In the genomic region with DNA sequence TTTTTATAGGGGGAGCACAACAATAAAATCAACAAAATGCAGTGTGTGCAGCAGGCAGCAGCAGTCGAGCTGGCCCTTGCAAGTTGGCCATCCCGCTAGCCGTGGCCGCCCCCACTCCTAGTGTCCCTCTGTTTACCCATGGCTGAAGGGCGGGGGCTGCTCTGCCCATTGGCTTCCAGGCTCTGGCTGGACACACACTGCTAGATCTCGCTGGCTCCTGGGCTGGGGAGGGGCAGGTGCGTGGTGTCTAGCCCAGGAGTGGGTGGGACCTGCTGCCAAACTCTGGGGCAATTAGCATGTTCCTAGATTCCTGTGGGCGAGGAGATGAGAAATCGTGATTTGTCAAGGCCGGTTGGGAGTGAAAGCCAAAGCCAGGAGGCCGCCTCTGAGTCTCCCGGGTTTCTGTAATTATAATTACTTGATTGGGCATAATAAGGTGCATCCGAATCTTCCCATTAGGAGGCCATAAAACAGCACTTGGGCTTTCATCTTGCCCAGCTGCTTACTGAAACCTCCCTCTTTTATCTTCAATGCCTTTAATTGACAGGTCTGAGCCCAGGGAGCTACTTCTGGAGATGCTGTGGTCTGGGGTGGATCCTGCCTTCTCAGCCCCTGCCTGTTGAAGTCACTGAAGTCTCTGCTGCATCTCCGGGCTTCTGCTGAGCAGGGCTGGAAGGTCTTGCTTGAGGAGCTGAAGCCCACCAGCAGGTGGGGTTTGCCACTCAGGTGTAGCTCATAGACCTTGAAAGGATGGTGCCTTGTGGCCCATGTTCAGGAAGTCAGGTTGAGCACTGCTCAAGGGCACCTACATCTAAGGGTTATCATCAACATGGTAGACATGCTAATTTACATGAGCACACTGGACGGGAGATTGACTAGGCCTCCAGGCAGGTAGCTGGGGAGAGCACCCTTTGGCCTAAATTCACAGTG, we compare ENCODE assay signal across 10 cellular contexts. TPM values are rescaled to one million over a fixed set of nuclear protein-coding genes. Genes with fewer than 3 reads are reported as not detected.
DNase-seq lines count a peak whose midpoint lies in the region; TF ChIP-seq lines count a peak whose summit lies in the region.
"Had no signal": no experiment of that assay in that cellular context is flagged by ENCODE, and none has a peak within 500 bp of the region (broad histone marks: within the 10 kb centered on the region; RNA-seq: fewer than 3 reads in every experiment).

No MANE protein-coding gene starts in this region.

- H2BK120ac ChIP-seq in mesenchymal stem cell (ENCODE audit: low read depth, low read length) = no peak overlapping the region

- H3K4me1 ChIP-seq in ascending aorta (peaks cover 0 to 25% of the 10 kb centered on the region in 2 donors), mesenchymal stem cell (ENCODE audit: control insufficient read depth, insufficient read depth, low read depth, low read length) (peaks cover 6% of the 10 kb centered on the region), thyroid gland (peaks cover 7 to 17% of the 10 kb centered on the region in 2 donors)

- peak; percentile 23 for TF ChIP-seq CTCF in GM12864 (IDR thresholded peaks at IDR 0.05; ENCODE audit: low read depth, low read length, missing control alignments)
- no peak for TF ChIP-seq CTCF in ascending aorta (IDR thresholded peaks at IDR 0.05)
- no peak for TF ChIP-seq CTCF in thyroid gland (IDR thresholded peaks at IDR 0.05)

- no peak overlapping the region for H2AK5ac ChIP-seq in mesenchymal stem cell (ENCODE audit: low read length, severe bottlenecking)

- H3K14ac ChIP-seq in mesenchymal stem cell (ENCODE audit: low read length in 2 of 2) = no peak overlapping the region

- H3K23ac ChIP-seq in mesenchymal stem cell (ENCODE audit: low read length in 2 of 2) = no peak overlapping the region

- H3K18ac ChIP-seq in mesenchymal stem cell (ENCODE audit: low read depth in 1 of 2, low read length in 2 of 2) = no peak overlapping the region

- H3K9me3 ChIP-seq in ascending aorta (no peaks in the 10 kb centered on the region), mesenchymal stem cell (ENCODE audit: control insufficient read depth, low read length) (no peaks in the 10 kb centered on the region), thyroid gland (no peaks in the 10 kb centered on the region)

- peak overlapping the region; percentile 31 for H4K91ac ChIP-seq in mesenchymal stem cell (ENCODE audit: low read length)

- H3K36me3 ChIP-seq in ascending aorta = no peaks in the 10 kb centered on the region
- no peaks in the 10 kb centered on the region for H3K36me3 ChIP-seq in mesenchymal stem cell (ENCODE audit: control insufficient read depth in 1 of 2, insufficient read depth in 2 of 2, low read depth in 1 of 2, low read length in 2 of 2)
- H3K36me3 ChIP-seq in thyroid gland = no peaks in the 10 kb centered on the region

- peak overlapping the region in 1 of 2 experiments; percentile 9 for H3K4ac ChIP-seq in mesenchymal stem cell (ENCODE audit: low read depth in 1 of 2, low read length in 2 of 2)

- no peak overlapping the region for H2BK5ac ChIP-seq in mesenchymal stem cell (ENCODE audit: low read depth, low read length, poor library complexity, severe bottlenecking)

- peak overlapping the region in 1 of 2 experiments; percentile 49 for H2BK12ac ChIP-seq in mesenchymal stem cell (ENCODE audit: low read length in 2 of 2)

- H2AFZ ChIP-seq in mesenchymal stem cell (ENCODE audit: low read depth, low read length) = no peak overlapping the region

- H3K9ac ChIP-seq in mesenchymal stem cell (ENCODE audit: low read length) = no peak overlapping the region

- H3K4me2 ChIP-seq in mesenchymal stem cell (ENCODE audit: low read length, poor library complexity, severe bottlenecking) = no peak overlapping the region

- no peaks in the 10 kb centered on the region for H3K79me1 ChIP-seq in mesenchymal stem cell (replicated peaks; ENCODE audit: low read length, poor library complexity, severe bottlenecking)

- H3K27me3 ChIP-seq in ascending aorta = no peaks in the 10 kb centered on the region
- H3K27me3 ChIP-seq in mesenchymal stem cell (ENCODE audit: control insufficient read depth in 1 of 2, insufficient read depth in 1 of 2, low read length in 2 of 2) = no peaks in the 10 kb centered on the region
- H3K27me3 ChIP-seq in thyroid gland = no peaks in the 10 kb centered on the region

- intact Hi-C loops in ascending aorta (cut with DNase I) = loop anchor here (10.0 kb wide), 2 partner anchors 62 to 842 kb away; a partner anchor contains a TSS
- intact Hi-C loops in thyroid gland (cut with DNase I) = no loop called here

- no peak for TF ChIP-seq POLR2A in thyroid gland (IDR thresholded peaks at IDR 0.05)

- H4K8ac ChIP-seq in mesenchymal stem cell (ENCODE audit: low read length) = no peak overlapping the region

- no peak overlapping the region for H3K4me3 ChIP-seq in GM12864 (ENCODE audit: low read depth, low read length)
- no peak overlapping the region for H3K4me3 ChIP-seq in ascending aorta
- H3K4me3 ChIP-seq in mesenchymal stem cell (ENCODE audit: insufficient read depth in 1 of 2, low read depth in 1 of 2, low read length in 2 of 2) = no peak overlapping the region
- no peak overlapping the region for H3K4me3 ChIP-seq in thyroid gland (replicated peaks in 1 of 3)

- WGBS in mesenchymal stem cell = 95% methylated on average over 15 of the region's 15 CpGs
- 98 to 100% methylated on average over 10 to 14 of the region's 15 CpGs for WGBS in thyroid gland, 2 donors

- H3K27ac ChIP-seq in ascending aorta = peak overlapping the region; percentile 41 to 62
- H3K27ac ChIP-seq in mesenchymal stem cell (ENCODE audit: low read length, poor library complexity, severe bottlenecking) = no peak overlapping the region
- no peak overlapping the region for H3K27ac ChIP-seq in thyroid gland

- DNase-seq in GM12864 (ENCODE audit: low read depth) (no peak), M059J (ENCODE audit: low read depth) (peak; percentile 43), ascending aorta (ENCODE audit: low spot score in 2 of 2) (peak in 1 of 2 donors; percentile 58), mesenchymal stem cell (no peak), A172 (ENCODE audit: low spot score) (no peak), DMS79 (lab: John Stamatoyannopoulos, UW) (no peak), thyroid gland (no peak)
- DNase-seq: activated T-cell treated with anti-CD3 and anti-CD28 coated beads, Interleukin-2, amount 50 U/mL, for 1 hour; GF-D8; NCI-H1930 had no signal

- peak overlapping the region; percentile 57 for H2BK15ac ChIP-seq in mesenchymal stem cell (ENCODE audit: low read depth, poor library complexity, severe bottlenecking)

RNA-seq across cellular contexts. Expression of a gene that starts 44.5 kb away (rescaled TPM):
- 967 and 1,045 TPM in 2 replicates for total RNA-seq in M059J (2014; rRNA removed; shearing (Covaris generic))
- total RNA-seq in ascending aorta = 433 TPM
- polyA plus RNA-seq in mesenchymal stem cell (2013, experiment 1 of 2) = 686 TPM
- polyA plus RNA-seq in mesenchymal stem cell (2013, experiment 2 of 2) = 701 TPM
- 439 and 474 TPM in 2 replicates for total RNA-seq in A172 (2014; rRNA removed; shearing (Covaris generic))
- total RNA-seq in thyroid gland = 10 to 100 TPM; 15.1 to 72.0 (median 27.3) TPM

RNA-seq across cellular contexts. Expression of a gene that starts 57.4 kb away (rescaled TPM):
- total RNA-seq in M059J (2014; rRNA removed; shearing (Covaris generic)) = 120 and 173 TPM in 2 replicates
- total RNA-seq in ascending aorta (237 TPM), thyroid gland (10 to 100 TPM; 27.4 to 63.6 (median 51.9) TPM)
- 96.9 TPM for polyA plus RNA-seq in mesenchymal stem cell (2013, experiment 1 of 2)
- polyA plus RNA-seq in mesenchymal stem cell (2013, experiment 2 of 2) = 100 TPM
- 95.3 and 148 TPM in 2 replicates for total RNA-seq in A172 (2014; rRNA removed; shearing (Covaris generic))

Comparison
In these comparisons a context has a peak if more than half of its experiments do, and no peak if none do; other contexts are left out.
1. H3K27ac ChIP-seq: peak in ascending aorta (2 of 2); none in mesenchymal stem cell (single experiment) and thyroid gland (0 of 3).